Comparison of ENCODE assay signal across 8 cellular contexts in genomic region chr19:11130824-11131455, GRCh38.
DNase-seq lines count a peak whose midpoint lies in the region; ATAC-seq and TF ChIP-seq lines count a peak whose summit lies in the region.

No MANE protein-coding gene starts in this region.

- H3K27me3 ChIP-seq in HAP-1 (ENCODE audit: low read depth), result no peaks in the 10 kb centered on the region
- H3K27me3 ChIP-seq in NT2/D1 (ENCODE audit: insufficient read depth, insufficient read length), result no peaks in the 10 kb centered on the region
- H3K27me3 ChIP-seq in muscle layer of colon (ENCODE audit: control insufficient read depth in 1 of 2, insufficient read depth in 2 of 2, low read length in 2 of 2), result no peaks in the 10 kb centered on the region

- H3K9ac ChIP-seq in NT2/D1 (ENCODE audit: insufficient read length, low read depth) (no peak overlapping the region), muscle layer of colon (ENCODE audit: low read length) (peak overlapping the region; percentile 27)

- no peaks in the 10 kb centered on the region for H3K9me3 ChIP-seq in HAP-1
- no peaks in the 10 kb centered on the region for H3K9me3 ChIP-seq in NT2/D1 (ENCODE audit: insufficient read depth, low read length)
- H3K9me3 ChIP-seq in muscle layer of colon (ENCODE audit: low read length), result no peaks in the 10 kb centered on the region

- H3K4me3 ChIP-seq in HAP-1, result no peak overlapping the region
- no peak overlapping the region for H3K4me3 ChIP-seq in NT2/D1 (ENCODE audit: insufficient read length, low read depth)
- H3K4me3 ChIP-seq in epithelial cell of esophagus (ENCODE audit: low read length), result no peak overlapping the region
- no peak overlapping the region for H3K4me3 ChIP-seq in muscle layer of colon (ENCODE audit: low read depth in 1 of 2, low read length in 2 of 2)

- no peak overlapping the region for H3K27ac ChIP-seq in muscle layer of colon (ENCODE audit: low read depth, low read length)

- peak; percentile 82 for TF ChIP-seq CTCF in epithelial cell of esophagus (IDR thresholded peaks at IDR 0.05; ENCODE audit: insufficient read depth, low read depth, low read length, missing control alignments)

- H3K4me1 ChIP-seq in HAP-1 (no peaks in the 10 kb centered on the region), NT2/D1 (ENCODE audit: insufficient read depth, insufficient read length) (peaks cover 4% of the 10 kb centered on the region), muscle layer of colon (ENCODE audit: insufficient read depth, low read length) (peaks cover 17% of the 10 kb centered on the region)

- ATAC-seq in GM18873 (IDR thresholded peaks at IDR 0.05; ENCODE audit: low FRiP score, unreplicated experiment), result no peak

- peaks cover 71% of the 10 kb centered on the region for H3K36me3 ChIP-seq in HAP-1 (replicated peaks)
- peaks cover 75% of the 10 kb centered on the region for H3K36me3 ChIP-seq in NT2/D1 (ENCODE audit: insufficient read depth, insufficient read length, low read length)
- peaks cover 20% of the 10 kb centered on the region for H3K36me3 ChIP-seq in muscle layer of colon (ENCODE audit: insufficient read depth, low read length)

- DNase-seq in AML-193 (lab: John Stamatoyannopoulos, UW) (peak; percentile 44 to 45), HAP-1 (ENCODE audit: low spot score in 2 of 2) (peak; percentile 59 to 86), NT2/D1 (ENCODE audit: low read depth, low spot score) (peak; percentile 68), epithelial cell of esophagus (ENCODE audit: low read depth) (peak; percentile 57)
- DNase-seq in activated CD8-positive, alpha-beta memory T cell treated with anti-CD3 and anti-CD28 coated beads, Interleukin-2, amount 50 U/mL, for 4 hours, result peak; percentile 73
- peak; percentile 46 for DNase-seq in stimulated activated CD8-positive, alpha-beta memory T cell treated with anti-CD3 and anti-CD28 coated beads, Interleukin-7, amount 100 ng/mL, for 24 hours (ENCODE audit: low read depth)

- in situ Hi-C loops in HAP-1 (cut with MboI; ENCODE audit: low sequenced_read_pairs), result no loop called here
